In genomic region chr17:74117087-74117486, GRCh38 we compare ENCODE assay signal across 14 cellular contexts.
"Had no signal": no experiment of that assay in that cellular context is flagged by ENCODE, and none has a peak within 500 bp of the region (broad histone marks: within the 10 kb centered on the region; RNA-seq: fewer than 3 reads in every experiment).

No MANE protein-coding gene starts in this region.

- FAIRE-seq: endometrium, small intestine had no signal

- H3K36me3 ChIP-seq: esophagus muscularis mucosa had no signal

- H3K4me1 ChIP-seq: esophagus muscularis mucosa, parathyroid adenoma had no signal

- H3K4me3 Mint-ChIP-seq: activated T-helper 17 cell treated with anti-CD3 and anti-CD28 coated beads, Interleukin-2, amount 50 U/mL, for 72 hours; mesothelial cell of epicardium; stimulated activated naive CD8-positive, alpha-beta T cell treated with anti-CD3 and anti-CD28 coated beads, Interleukin-15, amount 100 ng/mL, for 72 hours; T-cell had no signal

- H3K27ac Mint-ChIP-seq: activated T-helper 17 cell treated with anti-CD3 and anti-CD28 coated beads, Interleukin-2, amount 50 U/mL, for 72 hours; mesothelial cell of epicardium; stimulated activated naive CD8-positive, alpha-beta T cell treated with anti-CD3 and anti-CD28 coated beads, Interleukin-15, amount 100 ng/mL, for 72 hours; T-cell had no signal

- H3K4me1 Mint-ChIP-seq: activated T-helper 17 cell treated with anti-CD3 and anti-CD28 coated beads, Interleukin-2, amount 50 U/mL, for 72 hours; stimulated activated naive CD8-positive, alpha-beta T cell treated with anti-CD3 and anti-CD28 coated beads, Interleukin-15, amount 100 ng/mL, for 72 hours; T-cell had no signal

- H3K36me3 Mint-ChIP-seq: mesothelial cell of epicardium, T-cell had no signal

- H3K9me3 Mint-ChIP-seq: activated T-helper 17 cell treated with anti-CD3 and anti-CD28 coated beads, Interleukin-2, amount 50 U/mL, for 72 hours; stimulated activated naive CD8-positive, alpha-beta T cell treated with anti-CD3 and anti-CD28 coated beads, Interleukin-15, amount 100 ng/mL, for 72 hours; T-cell had no signal

- H3K27ac ChIP-seq: esophagus muscularis mucosa, parathyroid adenoma had no signal

- H3K4me3 ChIP-seq: esophagus muscularis mucosa had no signal

- DNase-seq: activated CD4-positive, alpha-beta T cell treated with anti-CD3 and anti-CD28 coated beads, Interleukin-2, amount 50 U/mL, for 48 hours; activated naive CD4-positive, alpha-beta T cell treated with anti-CD3 and anti-CD28 coated beads, Interleukin-2, amount 50 U/mL, for 16 hours; hippocampal formation; left ventricle myocardium superior; retina; small intestine; stimulated activated naive CD8-positive, alpha-beta T cell treated with anti-CD3 and anti-CD28 coated beads, Interleukin-15, amount 100 ng/mL, for 72 hours; T-cell; T1000 had no signal
